8 cellular contexts compared by ENCODE assay signal in the genomic region with DNA sequence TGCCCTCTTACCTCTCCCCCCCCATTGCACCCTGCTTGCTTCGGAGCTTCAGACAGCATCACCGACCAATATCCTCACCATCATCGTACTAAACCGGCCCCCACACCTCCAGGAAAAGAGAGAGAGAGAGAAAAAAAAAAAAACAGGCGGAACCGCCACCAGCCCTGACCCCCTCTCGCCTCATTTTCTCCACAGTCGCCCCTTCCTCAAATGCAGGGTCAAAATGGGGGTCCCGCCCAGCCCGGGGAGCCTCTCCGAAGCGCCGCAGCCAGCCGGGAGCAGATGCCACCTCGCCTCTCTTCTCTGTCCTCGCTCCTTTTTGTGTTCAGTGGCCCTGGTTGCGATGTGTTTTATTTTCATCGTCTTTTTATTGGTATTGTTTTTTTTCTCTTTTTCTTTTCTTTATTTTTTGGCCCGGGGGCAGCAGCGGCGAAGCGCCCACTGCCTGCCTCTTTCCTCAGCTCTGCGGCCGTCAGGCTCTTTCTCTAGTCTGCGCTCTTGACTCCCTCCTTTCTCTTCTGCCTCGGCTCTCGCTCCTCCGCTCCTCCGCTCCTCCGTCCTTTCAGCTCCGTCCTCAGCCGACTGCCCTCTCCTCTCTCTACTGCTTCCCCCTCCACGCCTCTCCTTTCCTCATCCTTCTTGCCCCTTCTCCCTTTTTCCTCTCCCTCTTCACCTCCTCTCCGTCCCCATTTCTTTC. TPM values are rescaled to one million over a fixed set of nuclear protein-coding genes. Genes with fewer than 3 reads are reported as not detected.
DNase-seq lines count a peak whose midpoint lies in the region; ATAC-seq and TF ChIP-seq lines count a peak whose summit lies in the region.

No MANE protein-coding gene starts in this region.

- peaks cover 0 to 15% (median 12%) of the 10 kb centered on the region in 4 donors for H3K4me1 ChIP-seq in Peyer's patch

- peaks cover 31% of the 10 kb centered on the region for H3K27me3 Mint-ChIP-seq in activated CD8-positive, alpha-beta memory T cell treated with anti-CD3 and anti-CD28 coated beads, Interleukin-2, amount 10 ng/mL, durations not matched to agents 7 days and 5 days
- peaks cover 18% of the 10 kb centered on the region for H3K27me3 Mint-ChIP-seq in endothelial cell (ENCODE audit: unreplicated experiment)

- peaks cover 46% of the 10 kb centered on the region for H3K79me2 ChIP-seq in neural cell (replicated peaks; ENCODE audit: insufficient read depth, low read length)

- TF ChIP-seq CTCF in Peyer's patch (IDR thresholded peaks at IDR 0.05) (no peak), endothelial cell (IDR thresholded peaks at IDR 0.05; ENCODE audit: unreplicated experiment) (no peak), neural cell (IDR thresholded peaks at IDR 0.05; ENCODE audit: poor library complexity, severe bottlenecking) (no peak)

- H3K36me3 Mint-ChIP-seq in activated CD8-positive, alpha-beta memory T cell treated with anti-CD3 and anti-CD28 coated beads, Interleukin-2, amount 10 ng/mL, durations not matched to agents 7 days and 5 days, result no peaks in the 10 kb centered on the region
- H3K36me3 Mint-ChIP-seq in endothelial cell (ENCODE audit: low read depth, unreplicated experiment), result no peaks in the 10 kb centered on the region

- no peak for TF ChIP-seq POLR2A in Peyer's patch (IDR thresholded peaks at IDR 0.05)

- H3K36me3 ChIP-seq in Peyer's patch (no peaks in the 10 kb centered on the region), neural cell (ENCODE audit: insufficient read depth, low read length) (no peaks in the 10 kb centered on the region)

- peak overlapping the region; percentile 75 for H3K4me3 Mint-ChIP-seq in activated CD8-positive, alpha-beta memory T cell treated with anti-CD3 and anti-CD28 coated beads, Interleukin-2, amount 10 ng/mL, durations not matched to agents 7 days and 5 days
- H3K4me3 Mint-ChIP-seq in endothelial cell (ENCODE audit: unreplicated experiment), result peak overlapping the region; percentile 43

- no peaks in the 10 kb centered on the region for H3K9me3 ChIP-seq in Peyer's patch
- H3K9me3 ChIP-seq in neural cell (ENCODE audit: low read length), result no peaks in the 10 kb centered on the region

- DNase-seq in activated CD8-positive, alpha-beta memory T cell treated with anti-CD3 and anti-CD28 coated beads, Interleukin-2, amount 10 ng/mL, durations not matched to agents 7 days and 5 days, result no peak
- no peak for DNase-seq in activated CD8-positive, alpha-beta memory T cell treated with anti-CD3 and anti-CD28 coated beads, Interleukin-2, amount 50 U/mL, for 48 hours
- DNase-seq in Peyer's patch (peak in 1 of 3 donors; percentile 53), endothelial cell (ENCODE audit: low spot score) (no peak)

- no peaks in the 10 kb centered on the region for H4K20me1 ChIP-seq in neural cell (ENCODE audit: insufficient read depth)

- no peak for TF ChIP-seq EP300 in neural cell (conservative IDR thresholded peaks at IDR 0.05; ENCODE audit: poor library complexity, severe bottlenecking)

- peaks cover 7% of the 10 kb centered on the region for H3F3A ChIP-seq in neural cell (ENCODE audit: insufficient read depth, low read length, poor library complexity, severe bottlenecking)

- H3K9me2 ChIP-seq in neural cell (ENCODE audit: insufficient read depth, low read length), result no peaks in the 10 kb centered on the region

- peak overlapping the region; percentile 11 for H2AFZ ChIP-seq in neural cell (ENCODE audit: low read depth, low read length)

- H3K27ac ChIP-seq in Peyer's patch (peak overlapping the region in 1 of 4 donors; percentile 17), neural cell (ENCODE audit: low read length) (peak overlapping the region; percentile 100)

- ATAC-seq in activated CD8-positive, alpha-beta memory T cell treated with anti-CD3 and anti-CD28 coated beads, Interleukin-2, amount 10 ng/mL, durations not matched to agents 7 days and 5 days, result peak; percentile 56
- ATAC-seq in HG02588 (IDR thresholded peaks at IDR 0.05; ENCODE audit: unreplicated experiment) (no peak), HG03097 (IDR thresholded peaks at IDR 0.05; ENCODE audit: low FRiP score, unreplicated experiment) (no peak), HG02973 (IDR thresholded peaks at IDR 0.05; ENCODE audit: unreplicated experiment) (no peak)

- peaks cover 9% of the 10 kb centered on the region for H3K4me1 Mint-ChIP-seq in activated CD8-positive, alpha-beta memory T cell treated with anti-CD3 and anti-CD28 coated beads, Interleukin-2, amount 10 ng/mL, durations not matched to agents 7 days and 5 days
- peaks cover 19% of the 10 kb centered on the region for H3K4me1 Mint-ChIP-seq in endothelial cell (ENCODE audit: unreplicated experiment)

- H3K27me3 ChIP-seq in Peyer's patch (peaks cover 0 to 20% of the 10 kb centered on the region in 2 donors), neural cell (ENCODE audit: insufficient read depth, low read depth, low read length) (no peaks in the 10 kb centered on the region)

- CTCF ChIA-PET in activated CD8-positive, alpha-beta memory T cell treated with anti-CD3 and anti-CD28 coated beads, Interleukin-2, amount 10 ng/mL, durations not matched to agents 7 days and 5 days (lab: Charles Lee), result interaction anchor here (0.7 to 3.5 kb wide), 26 partner anchors 10 to 130 kb away, joined by 3 to 29 read pairs (median 4); a partner anchor contains a TSS

- H3K27ac Mint-ChIP-seq in activated CD8-positive, alpha-beta memory T cell treated with anti-CD3 and anti-CD28 coated beads, Interleukin-2, amount 10 ng/mL, durations not matched to agents 7 days and 5 days, result peak overlapping the region; percentile 25
- no peak overlapping the region for H3K27ac Mint-ChIP-seq in endothelial cell (ENCODE audit: unreplicated experiment)

- H3K9ac ChIP-seq in neural cell (ENCODE audit: low read length), result peak overlapping the region; percentile 100

- peak overlapping the region; percentile 29 to 57 (median 56) for H3K4me3 ChIP-seq in Peyer's patch
- H3K4me3 ChIP-seq in neural cell (ENCODE audit: low read length), result peak overlapping the region; percentile 87

- H3K4me2 ChIP-seq in neural cell (ENCODE audit: low read length), result peak overlapping the region; percentile 100

- no peak for TF ChIP-seq RAD21 in neural cell (conservative IDR thresholded peaks at IDR 0.05)

- H3K9me3 Mint-ChIP-seq in activated CD8-positive, alpha-beta memory T cell treated with anti-CD3 and anti-CD28 coated beads, Interleukin-2, amount 10 ng/mL, durations not matched to agents 7 days and 5 days (ENCODE audit: low read depth), result no peaks in the 10 kb centered on the region
- H3K9me3 Mint-ChIP-seq in endothelial cell (ENCODE audit: unreplicated experiment), result no peaks in the 10 kb centered on the region

TF ChIP-seq in neural cell, 6 proteins besides CTCF, POLR2A, EP300 and RAD21:
- TF ChIP-seq SMC3 (conservative IDR thresholded peaks at IDR 0.05; ENCODE audit: poor library complexity) (no peak), POLR2AphosphoS5 (IDR thresholded peaks at IDR 0.05) (peak; percentile 28), TAF1 (IDR thresholded peaks at IDR 0.05; ENCODE audit: low read depth) (no peak), EZH2 (IDR thresholded peaks at IDR 0.05; ENCODE audit: borderline replicate concordance, insufficient read depth, low read length, poor library complexity, severe bottlenecking) (no peak), MXI1 (conservative IDR thresholded peaks at IDR 0.05; ENCODE audit: poor library complexity, severe bottlenecking) (no peak)
- TF ChIP-seq, protein P1, sequence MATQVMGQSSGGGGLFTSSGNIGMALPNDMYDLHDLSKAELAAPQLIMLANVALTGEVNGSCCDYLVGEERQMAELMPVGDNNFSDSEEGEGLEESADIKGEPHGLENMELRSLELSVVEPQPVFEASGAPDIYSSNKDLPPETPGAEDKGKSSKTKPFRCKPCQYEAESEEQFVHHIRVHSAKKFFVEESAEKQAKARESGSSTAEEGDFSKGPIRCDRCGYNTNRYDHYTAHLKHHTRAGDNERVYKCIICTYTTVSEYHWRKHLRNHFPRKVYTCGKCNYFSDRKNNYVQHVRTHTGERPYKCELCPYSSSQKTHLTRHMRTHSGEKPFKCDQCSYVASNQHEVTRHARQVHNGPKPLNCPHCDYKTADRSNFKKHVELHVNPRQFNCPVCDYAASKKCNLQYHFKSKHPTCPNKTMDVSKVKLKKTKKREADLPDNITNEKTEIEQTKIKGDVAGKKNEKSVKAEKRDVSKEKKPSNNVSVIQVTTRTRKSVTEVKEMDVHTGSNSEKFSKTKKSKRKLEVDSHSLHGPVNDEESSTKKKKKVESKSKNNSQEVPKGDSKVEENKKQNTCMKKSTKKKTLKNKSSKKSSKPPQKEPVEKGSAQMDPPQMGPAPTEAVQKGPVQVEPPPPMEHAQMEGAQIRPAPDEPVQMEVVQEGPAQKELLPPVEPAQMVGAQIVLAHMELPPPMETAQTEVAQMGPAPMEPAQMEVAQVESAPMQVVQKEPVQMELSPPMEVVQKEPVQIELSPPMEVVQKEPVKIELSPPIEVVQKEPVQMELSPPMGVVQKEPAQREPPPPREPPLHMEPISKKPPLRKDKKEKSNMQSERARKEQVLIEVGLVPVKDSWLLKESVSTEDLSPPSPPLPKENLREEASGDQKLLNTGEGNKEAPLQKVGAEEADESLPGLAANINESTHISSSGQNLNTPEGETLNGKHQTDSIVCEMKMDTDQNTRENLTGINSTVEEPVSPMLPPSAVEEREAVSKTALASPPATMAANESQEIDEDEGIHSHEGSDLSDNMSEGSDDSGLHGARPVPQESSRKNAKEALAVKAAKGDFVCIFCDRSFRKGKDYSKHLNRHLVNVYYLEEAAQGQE (IDR thresholded peaks at IDR 0.05; ENCODE audit: borderline replicate concordance), result peak; percentile 78

RNA-seq across cellular contexts. Expression of a gene that starts 41.4 kb away (rescaled TPM):
- total RNA-seq in activated CD8-positive, alpha-beta memory T cell treated with anti-CD3 and anti-CD28 coated beads, Interleukin-2, amount 10 ng/mL, durations not matched to agents 7 days and 5 days, result 10 to 100 TPM; 35.8 to 40.7 TPM
- total RNA-seq in Peyer's patch (10 to 100 TPM; 20.6 to 60.2 (median 51.6) TPM), endothelial cell (ENCODE audit: unreplicated experiment) (27.1 TPM)
- polyA plus RNA-seq in neural cell, result 69.9 and 72.8 TPM in 2 replicates
- 45.7 and 51.6 TPM in 2 replicates for polyA minus RNA-seq in neural cell

RNA-seq across cellular contexts. Expression of a gene that starts 43.9 kb away (rescaled TPM):
- total RNA-seq in activated CD8-positive, alpha-beta memory T cell treated with anti-CD3 and anti-CD28 coated beads, Interleukin-2, amount 10 ng/mL, durations not matched to agents 7 days and 5 days, result 10 to 100 TPM; 17.7 to 40.4 TPM
- total RNA-seq in Peyer's patch (10 to 100 TPM in 1 of 4 donors, 1 to 10 TPM in 2, under 1 TPM in 1; 0.88 to 30.5 (median 3.2) TPM), endothelial cell (ENCODE audit: unreplicated experiment) (5.7 TPM)
- 7.7 and 12.4 TPM in 2 replicates for polyA plus RNA-seq in neural cell
- polyA minus RNA-seq in neural cell, result 10.7 and 18.9 TPM in 2 replicates

RNA-seq across cellular contexts. Expression of a gene that starts 44.0 kb away (rescaled TPM):
- 10 to 100 TPM; 21.9 to 24.4 TPM for total RNA-seq in activated CD8-positive, alpha-beta memory T cell treated with anti-CD3 and anti-CD28 coated beads, Interleukin-2, amount 10 ng/mL, durations not matched to agents 7 days and 5 days
- total RNA-seq in Peyer's patch (10 to 100 TPM in 3 of 4 donors, 1 to 10 TPM in 1; 9.1 to 14.0 (median 12.3) TPM), endothelial cell (ENCODE audit: unreplicated experiment) (13.9 TPM)
- 2.1 TPM in 2 replicates for polyA plus RNA-seq in neural cell
- polyA minus RNA-seq in neural cell, result 7.6 and 10.0 TPM in 2 replicates
